In genomic region chr20:50393990-50394561, GRCh38 we compare ENCODE assay signal across 2 cellular contexts.
TF ChIP-seq lines count a peak whose summit lies in the region.

No MANE protein-coding gene starts in this region.

TF ChIP-seq in IMR-90, 13 proteins besides CTCF, POLR2A, EP300 and RAD21 (continued from another document):
- no peak for TF ChIP-seq NFE2L2 (IDR thresholded peaks at IDR 0.05; ENCODE audit: low read depth, low read length)

TF ChIP-seq in K562, 482 proteins besides CTCF, POLR2A, EP300 and RAD21 (continued from another document):
- TF ChIP-seq MED1 (CRISPR knock-in tag; IDR thresholded peaks at IDR 0.05; ENCODE audit: borderline replicate concordance) (no peak), HDAC3 (IDR thresholded peaks at IDR 0.05; ENCODE audit: borderline replicate concordance, partially characterized antibody) (no peak), SMARCA5 (IDR thresholded peaks at IDR 0.05) (peak; percentile 48; the same call in 1 of the 2 replicates), MLLT1 (IDR thresholded peaks at IDR 0.05) (0 out of 4 replicates have a peak, but pooled peaks of 1 of the 2 experiments have one; percentile 25), ESRRA (IDR thresholded peaks at IDR 0.05; ENCODE audit: borderline replicate concordance, low read depth) (0 out of 2 replicates have a peak, but pooled peaks have one; percentile 32), HDAC2 (IDR thresholded peaks at IDR 0.05) (0 out of 2 replicates have a peak, but pooled peaks have one; percentile 32), BCOR (IDR thresholded peaks at IDR 0.05) (peak; percentile 65; the same call in 1 of the 2 replicates), RBM25 (IDR thresholded peaks at IDR 0.05; ENCODE audit: low read depth, low read length, severe bottlenecking) (peak; percentile 84), ZEB2 (IDR thresholded peaks at IDR 0.05) (no peak), ADNP (tag; IDR thresholded peaks at IDR 0.05) (peak; percentile 64; the same call in 1 of the 2 replicates), GTF2F1 (IDR thresholded peaks at IDR 0.05; ENCODE audit: low read depth, low read length) (no peak)
